27 cellular contexts compared by ENCODE assay signal in genomic region chr18:24731158-24731557, GRCh38.
A peak's percentile ranks its signal among the peaks of the same experiment; 100 is the strongest.
DNase-seq lines count a peak whose midpoint lies in the region; ATAC-seq and TF ChIP-seq lines count a peak whose summit lies in the region.
"Had no signal": no experiment of that assay in that cellular context is flagged by ENCODE, and none has a peak within 500 bp of the region (broad histone marks: within the 10 kb centered on the region; RNA-seq: fewer than 3 reads in every experiment).

No MANE protein-coding gene starts in this region.

- H3K9me3 ChIP-seq in esophagus squamous epithelium (no peaks in the 10 kb centered on the region), smooth muscle cell (replicated peaks; ENCODE audit: low read depth) (no peaks in the 10 kb centered on the region)
- H3K9me3 ChIP-seq: BE2C, neutrophil, Peyer's patch, right lobe of liver, uterus had no signal

- WGBS in esophagus squamous epithelium, 2 donors: 34 to 50% methylated on average over 6 of the region's 6 CpGs
- WGBS in smooth muscle cell (ENCODE audit: low lambda C conversion rate): 64% methylated on average over 6 of the region's 6 CpGs

- no peaks in the 10 kb centered on the region for H4K20me1 ChIP-seq in smooth muscle cell (ENCODE audit: low read depth)

- peak; percentile 16 for DNase-seq in GM12865 (ENCODE audit: low read depth)
- DNase-seq in RPMI7951 (ENCODE audit: low read depth): peak; percentile 50
- DNase-seq in esophagus squamous epithelium (lab: John Stamatoyannopoulos, UW): no peak
- no peak for DNase-seq in smooth muscle cell (lab: John Stamatoyannopoulos, UW; ENCODE audit: unreplicated experiment)
- DNase-seq in globus pallidus (ENCODE audit: low spot score): no peak
- no peak for DNase-seq in SW 1271 (lab: John Stamatoyannopoulos, UW)
- DNase-seq: activated CD4-positive, alpha-beta T cell treated with anti-CD3 and anti-CD28 coated beads for 36 hours; activated T-cell treated with anti-CD3 and anti-CD28 coated beads for 4 hours; amniotic stem cell; BE2C; brain microvascular endothelial cell; DMS53; glutamatergic neuron; GOT3; left ventricle myocardium superior; NCI-H1048; NCI-H446 treated with DMSO at 0.1 percent for 48 hours; NCI-H774; Peyer's patch; right lobe of liver; SHP77 treated with DMSO at 0.1 percent for 48 hours; stimulated activated CD4-positive, alpha-beta T cell treated with anti-CD3 and anti-CD28 coated beads, Interleukin-4, amount 100 ng/mL, for 24 hours; T-helper 9 cell; uterus had no signal

- peaks cover 0 to 31% (median 4%) of the 10 kb centered on the region in 3 donors for H3K4me1 ChIP-seq in esophagus squamous epithelium
- H3K4me1 ChIP-seq in smooth muscle cell (ENCODE audit: low read depth): peaks cover 5% of the 10 kb centered on the region
- H3K4me1 ChIP-seq: BE2C, right lobe of liver, uterus had no signal

- no peak overlapping the region for H2AFZ ChIP-seq in smooth muscle cell (ENCODE audit: low read depth)

- intact Hi-C loops in esophagus squamous epithelium (cut with DNase I): no loop called here

- no peaks in the 10 kb centered on the region for H3K79me2 ChIP-seq in smooth muscle cell (ENCODE audit: low read depth)

- no peak for TF ChIP-seq POLR2A in esophagus squamous epithelium (IDR thresholded peaks at IDR 0.05)

- H3K4me3 ChIP-seq in GM12865 (ENCODE audit: low read depth, low read length) (no peak overlapping the region), esophagus squamous epithelium (no peak overlapping the region), smooth muscle cell (no peak overlapping the region)
- H3K4me3 ChIP-seq: Peyer's patch, right lobe of liver, uterus had no signal

- H3K27ac ChIP-seq in esophagus squamous epithelium (peak overlapping the region in 3 of 4 donors; percentile 37 to 84 (median 79)), smooth muscle cell (ENCODE audit: low read depth) (peak overlapping the region; percentile 47)
- H3K27ac ChIP-seq: brain microvascular endothelial cell, neutrophil, right lobe of liver, uterus, VCaP had no signal

- no peaks in the 10 kb centered on the region for H3K36me3 ChIP-seq in esophagus squamous epithelium
- no peaks in the 10 kb centered on the region for H3K36me3 ChIP-seq in smooth muscle cell (ENCODE audit: low read depth)
- H3K36me3 ChIP-seq: BE2C, brain microvascular endothelial cell, neutrophil, Peyer's patch, right lobe of liver, uterus had no signal

- no peak overlapping the region for H3K9ac ChIP-seq in smooth muscle cell (ENCODE audit: low read depth)

- H3K27me3 ChIP-seq in esophagus squamous epithelium: peaks cover 0 to 15% (median 0%) of the 10 kb centered on the region in 4 donors
- peaks cover 6% of the 10 kb centered on the region for H3K27me3 ChIP-seq in smooth muscle cell (ENCODE audit: low read depth)
- H3K27me3 ChIP-seq: BE2C, brain microvascular endothelial cell, Peyer's patch, right lobe of liver, uterus had no signal

- no peak for ATAC-seq in GM21515 (IDR thresholded peaks at IDR 0.05; ENCODE audit: unreplicated experiment)
- ATAC-seq: activated CD4-positive, alpha-beta T cell treated with anti-CD3 and anti-CD28 coated beads for 36 hours; left ventricle myocardium superior; right lobe of liver had no signal

- no peaks in the 10 kb centered on the region for H3F3A ChIP-seq in smooth muscle cell (ENCODE audit: low read depth)

- TF ChIP-seq CTCF in GM12865 (IDR thresholded peaks at IDR 0.05; ENCODE audit: insufficient read depth, low read depth, low read length, missing control alignments) (no peak), esophagus squamous epithelium (IDR thresholded peaks at IDR 0.05) (no peak), smooth muscle cell (IDR thresholded peaks at IDR 0.05; ENCODE audit: borderline replicate concordance, insufficient read depth, poor library complexity, severe bottlenecking) (no peak)

- H3K4me2 ChIP-seq in smooth muscle cell: no peak overlapping the region

Comparison
In these comparisons a context has a peak if more than half of its experiments do, and no peak if none do; other contexts are left out.
1. DNase-seq: peak in GM12865 (single experiment) and RPMI7951 (single experiment); none in esophagus squamous epithelium (single experiment), smooth muscle cell (single experiment), globus pallidus (single experiment) and SW 1271 (0 of 2).